Comparison of ENCODE assay signal across 15 cellular contexts in genomic region chr7:151345576-151345975, GRCh38. TPM values are rescaled to one million over a fixed set of nuclear protein-coding genes. Genes with fewer than 3 reads are reported as not detected.
DNase-seq lines count a peak whose midpoint lies in the region; TF ChIP-seq lines count a peak whose summit lies in the region.
"Had no signal": no experiment of that assay in that cellular context is flagged by ENCODE, and none has a peak within 500 bp of the region (broad histone marks: within the 10 kb centered on the region; RNA-seq: fewer than 3 reads in every experiment).

No MANE protein-coding gene starts in this region.

- no peaks in the 10 kb centered on the region for H3K27me3 Mint-ChIP-seq in activated naive CD4-positive, alpha-beta T cell treated with anti-CD3 and anti-CD28 coated beads, Interleukin-2, amount 50 U/mL, for 24 hours

- CTCF ChIA-PET in SK-N-SH (lab: Yijun Ruan, JAX): interaction anchor here (0.7 to 6.2 kb wide), 6 partner anchors 23 to 35 kb away, joined by 3 to 84 read pairs (median 6); no protein-coding TSS in a partner anchor

- peaks cover 54% of the 10 kb centered on the region for H3K4me1 Mint-ChIP-seq in activated naive CD4-positive, alpha-beta T cell treated with anti-CD3 and anti-CD28 coated beads, Interleukin-2, amount 50 U/mL, for 24 hours

- POLR2A ChIA-PET in SK-N-SH (lab: Yijun Ruan, JAX): no interaction called here

- no peak for TF ChIP-seq CTCF in SK-N-SH (IDR thresholded peaks at IDR 0.05)
- TF ChIP-seq CTCF in transverse colon (IDR thresholded peaks at IDR 0.05): no peak

- H3K36me3 ChIP-seq in SK-N-SH (replicated peaks in 1 of 2; ENCODE audit: control insufficient read depth in 1 of 2, insufficient read depth in 2 of 2, low read length in 1 of 2) (peaks cover 43 to 52% of the 10 kb centered on the region in 2 experiments), duodenal mucosa (ENCODE audit: control insufficient read depth in 1 of 2, insufficient read depth in 2 of 2, low read length in 2 of 2) (peaks cover 14 to 25% of the 10 kb centered on the region in 2 donors), transverse colon (peaks cover 0 to 21% (median 0%) of the 10 kb centered on the region in 4 donors)
- H3K36me3 ChIP-seq: breast epithelium had no signal

- intact Hi-C loops in transverse colon (cut with DNase I; ENCODE audit: low total_unique reads): no loop called here

- H3K4me3 ChIP-seq in SK-N-SH (ENCODE audit: low read depth in 2 of 2, low read length in 1 of 2) (no peak overlapping the region), duodenal mucosa (ENCODE audit: low read depth in 1 of 2, low read length in 2 of 2) (peak overlapping the region in 1 of 2 donors; percentile 1), transverse colon (no peak overlapping the region)
- H3K4me3 ChIP-seq: breast epithelium, dorsolateral prefrontal cortex had no signal

- in situ Hi-C loops in transverse colon (cut with MboI; ENCODE audit: low pct_ligation_motif_present in 1 of 4, low pct_unique_long_range_greater_than_20kb in 1 of 4, low sequenced_read_pairs in 3 of 4): no loop called here

- WGBS in SK-N-SH (ENCODE audit: low lambda C conversion rate): 57% methylated on average over 2 of the region's 2 CpGs
- 70 to 78% methylated on average over 2 of the region's 2 CpGs for WGBS in transverse colon (ENCODE audit: low coverage in 1 of 2), 2 donors

- H3K4me3 Mint-ChIP-seq in activated naive CD4-positive, alpha-beta T cell treated with anti-CD3 and anti-CD28 coated beads, Interleukin-2, amount 50 U/mL, for 24 hours: peak overlapping the region; percentile 45

- peaks cover 40% of the 10 kb centered on the region for H3K79me2 ChIP-seq in SK-N-SH (ENCODE audit: insufficient read depth)

- TF ChIP-seq POLR2A in transverse colon (IDR thresholded peaks at IDR 0.05): no peak

- H3K27me3 ChIP-seq in SK-N-SH (ENCODE audit: insufficient read depth) (no peaks in the 10 kb centered on the region), duodenal mucosa (ENCODE audit: control insufficient read depth in 1 of 2, insufficient read depth in 2 of 2, low read length in 2 of 2) (no peaks in the 10 kb centered on the region), transverse colon (no peaks in the 10 kb centered on the region)
- H3K27me3 ChIP-seq: breast epithelium, dorsolateral prefrontal cortex had no signal

- peak overlapping the region in 1 of 2 experiments; percentile 65; a peak in 1 of 4 replicates for H3K27ac ChIP-seq in SK-N-SH (ENCODE audit: low read depth in 2 of 2, low read length in 1 of 2)
- H3K27ac ChIP-seq in duodenal mucosa (ENCODE audit: low read depth, low read length): peak overlapping the region; percentile 59
- peak overlapping the region; percentile 56 to 68 (median 59) for H3K27ac ChIP-seq in transverse colon
- H3K27ac ChIP-seq: breast epithelium, KMS-11 had no signal

- DNase-seq in activated naive CD4-positive, alpha-beta T cell treated with Interleukin-2 at 50 U/mL for 16 hours: no peak
- no peak for DNase-seq in SK-N-SH
- DNase-seq in transverse colon: no peak
- DNase-seq in COR-L47 (lab: John Stamatoyannopoulos, UW): no peak
- DNase-seq in NCI-H446 (lab: John Stamatoyannopoulos, UW): no peak
- no peak for DNase-seq in NCI-H1417 (lab: John Stamatoyannopoulos, UW)
- DNase-seq: dorsolateral prefrontal cortex; H7; NCI-H1092 treated with DMSO at 0.1 percent for 48 hours; NCI-H748 treated with DMSO at 0.1 percent for 48 hours; stimulated activated CD4-positive, alpha-beta T cell treated with anti-CD3 and anti-CD28 coated beads, Interleukin-2, amount 100 ng/mL, for 48 hours had no signal

- H3K9ac ChIP-seq in SK-N-SH (no peak overlapping the region), duodenal mucosa (ENCODE audit: low read depth in 1 of 2, low read length in 2 of 2) (peak overlapping the region; percentile 27 to 40)
- H3K9ac ChIP-seq: KMS-11 had no signal

- peaks cover 7% of the 10 kb centered on the region for H3K36me3 Mint-ChIP-seq in activated naive CD4-positive, alpha-beta T cell treated with anti-CD3 and anti-CD28 coated beads, Interleukin-2, amount 50 U/mL, for 24 hours

- H4K20me1 ChIP-seq in SK-N-SH (ENCODE audit: insufficient read depth): peaks cover 4% of the 10 kb centered on the region

- no peak overlapping the region for H2AFZ ChIP-seq in SK-N-SH (ENCODE audit: low read depth)

- TF ChIP-seq EP300 in SK-N-SH (IDR thresholded peaks at IDR 0.05; ENCODE audit: borderline replicate concordance in 1 of 2, low read depth in 1 of 2, low read length in 1 of 2) (0 out of 4 replicates have a peak, but pooled peaks of 1 of the 2 experiments have one; percentile 11), transverse colon (IDR thresholded peaks at IDR 0.05; ENCODE audit: low read depth) (no peak)

- no peaks in the 10 kb centered on the region for H3K9me2 ChIP-seq in SK-N-SH

- peaks cover 33% of the 10 kb centered on the region for H3F3A ChIP-seq in SK-N-SH (replicated peaks; ENCODE audit: insufficient read depth)

- H3K4me1 ChIP-seq in SK-N-SH (ENCODE audit: control insufficient read depth in 1 of 2, insufficient read depth in 2 of 2, low read depth in 1 of 2, low read length in 1 of 2) (peaks cover 15 to 21% of the 10 kb centered on the region in 2 experiments), duodenal mucosa (ENCODE audit: control insufficient read depth in 1 of 2, insufficient read depth in 2 of 2, low read length in 2 of 2) (peaks cover 39 to 45% of the 10 kb centered on the region in 2 donors), transverse colon (peaks cover 17 to 64% (median 31%) of the 10 kb centered on the region in 4 donors)

- TF ChIP-seq RAD21 in SK-N-SH (IDR thresholded peaks at IDR 0.05; ENCODE audit: low read length): no peak

- H3K9me3 ChIP-seq in SK-N-SH (no peaks in the 10 kb centered on the region), duodenal mucosa (ENCODE audit: control insufficient read depth in 1 of 2, low read length in 2 of 2) (no peaks in the 10 kb centered on the region), transverse colon (no peaks in the 10 kb centered on the region)
- H3K9me3 ChIP-seq: breast epithelium had no signal

- H3K27ac Mint-ChIP-seq in activated naive CD4-positive, alpha-beta T cell treated with anti-CD3 and anti-CD28 coated beads, Interleukin-2, amount 50 U/mL, for 24 hours: peak overlapping the region; percentile 99

- peak overlapping the region; percentile 36; the same call in 1 of the 2 replicates for H3K4me2 ChIP-seq in SK-N-SH
- H3K4me2 ChIP-seq: KMS-11 had no signal

- peaks cover 3% of the 10 kb centered on the region for H3K9me3 Mint-ChIP-seq in activated naive CD4-positive, alpha-beta T cell treated with anti-CD3 and anti-CD28 coated beads, Interleukin-2, amount 50 U/mL, for 24 hours

TF ChIP-seq in SK-N-SH, 30 proteins besides CTCF, POLR2A, EP300 and RAD21:
- TF ChIP-seq, protein P1, sequence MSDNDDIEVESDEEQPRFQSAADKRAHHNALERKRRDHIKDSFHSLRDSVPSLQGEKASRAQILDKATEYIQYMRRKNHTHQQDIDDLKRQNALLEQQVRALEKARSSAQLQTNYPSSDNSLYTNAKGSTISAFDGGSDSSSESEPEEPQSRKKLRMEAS (IDR thresholded peaks at IDR 0.05; ENCODE audit: low read depth): no peak
- TF ChIP-seq ELF1 (IDR thresholded peaks at IDR 0.05) (no peak), EZH2phosphoT487 (IDR thresholded peaks at IDR 0.05; ENCODE audit: borderline replicate concordance, low read depth) (no peak), NFIC (IDR thresholded peaks at IDR 0.05; ENCODE audit: borderline replicate concordance) (peak; percentile 59), SMC3 (IDR thresholded peaks at IDR 0.05; ENCODE audit: low read depth, low read length) (no peak), TCF12 (IDR thresholded peaks at IDR 0.05) (peak; percentile 50)
- TF ChIP-seq, protein P2, sequence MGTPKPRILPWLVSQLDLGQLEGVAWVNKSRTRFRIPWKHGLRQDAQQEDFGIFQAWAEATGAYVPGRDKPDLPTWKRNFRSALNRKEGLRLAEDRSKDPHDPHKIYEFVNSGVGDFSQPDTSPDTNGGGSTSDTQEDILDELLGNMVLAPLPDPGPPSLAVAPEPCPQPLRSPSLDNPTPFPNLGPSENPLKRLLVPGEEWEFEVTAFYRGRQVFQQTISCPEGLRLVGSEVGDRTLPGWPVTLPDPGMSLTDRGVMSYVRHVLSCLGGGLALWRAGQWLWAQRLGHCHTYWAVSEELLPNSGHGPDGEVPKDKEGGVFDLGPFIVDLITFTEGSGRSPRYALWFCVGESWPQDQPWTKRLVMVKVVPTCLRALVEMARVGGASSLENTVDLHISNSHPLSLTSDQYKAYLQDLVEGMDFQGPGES (IDR thresholded peaks at IDR 0.05; ENCODE audit: low read depth, low read length): no peak
- TF ChIP-seq, protein P3, sequence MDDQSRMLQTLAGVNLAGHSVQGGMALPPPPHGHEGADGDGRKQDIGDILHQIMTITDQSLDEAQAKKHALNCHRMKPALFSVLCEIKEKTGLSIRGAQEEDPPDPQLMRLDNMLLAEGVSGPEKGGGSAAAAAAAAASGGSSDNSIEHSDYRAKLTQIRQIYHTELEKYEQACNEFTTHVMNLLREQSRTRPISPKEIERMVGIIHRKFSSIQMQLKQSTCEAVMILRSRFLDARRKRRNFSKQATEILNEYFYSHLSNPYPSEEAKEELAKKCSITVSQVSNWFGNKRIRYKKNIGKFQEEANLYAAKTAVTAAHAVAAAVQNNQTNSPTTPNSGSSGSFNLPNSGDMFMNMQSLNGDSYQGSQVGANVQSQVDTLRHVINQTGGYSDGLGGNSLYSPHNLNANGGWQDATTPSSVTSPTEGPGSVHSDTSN (IDR thresholded peaks at IDR 0.05): peak; percentile 51; the same call in 1 of the 2 replicates

RNA-seq across cellular contexts. Expression of gene NUB1, which starts 4.0 kb away (rescaled TPM):
- polyA plus RNA-seq in SK-N-SH (2012; rRNA removed): 54.0 and 56.6 TPM in 2 replicates
- 57.7 and 66.5 TPM in 2 replicates for polyA plus RNA-seq in SK-N-SH (2012; cell fraction: cytosol; rRNA removed)
- polyA plus RNA-seq in SK-N-SH (2012; cell fraction: nucleus; rRNA removed): 47.8 and 62.1 TPM in 2 replicates
- 10 to 100 TPM; 26.3 to 69.5 (median 56.4) TPM for total RNA-seq in transverse colon
